ENCODE assay signal across 8 cellular contexts in genomic region chr16:70746708-70747424, GRCh38. TPM values are rescaled to one million over a fixed set of nuclear protein-coding genes. Genes with fewer than 3 reads are reported as not detected.
DNase-seq lines count a peak whose midpoint lies in the region; ATAC-seq, FAIRE-seq and TF ChIP-seq lines count a peak whose summit lies in the region.

No MANE protein-coding gene starts in this region.

- peak; percentile 96 for FAIRE-seq in islet of Langerhans (lab: Jason Lieb, UNC)

- H3K27ac ChIP-seq in adrenal gland, result peak overlapping the region; percentile 60 to 94 (median 81)

- H3K4me3 ChIP-seq in adrenal gland, result no peak overlapping the region

- DNase-seq in EL, result peak; percentile 92
- peak; percentile 75 for DNase-seq in MV-4-11 (lab: John Stamatoyannopoulos, UW)
- peak; percentile 62 to 89 (median 86) for DNase-seq in adrenal gland
- peak; percentile 91 for DNase-seq in stromal cell of bone marrow (ENCODE audit: low read depth)

- peaks cover 38 to 59% of the 10 kb centered on the region in 2 donors for H3K4me1 ChIP-seq in adrenal gland (replicated peaks in 1 of 2)

- intact Hi-C loops in adrenal gland (cut with DNase I), result no loop called here

- no peak for TF ChIP-seq CTCF in adrenal gland (IDR thresholded peaks at IDR 0.05)

- no peak for TF ChIP-seq POLR2A in adrenal gland (IDR thresholded peaks at IDR 0.05)

- 57 to 67% (median 59%) methylated on average over 11 to 15 of the region's 15 CpGs for WGBS in adrenal gland, 4 donors

- H3K9me3 ChIP-seq in adrenal gland (replicated peaks in 1 of 3), result no peaks in the 10 kb centered on the region

- no peaks in the 10 kb centered on the region for H3K36me3 ChIP-seq in adrenal gland (replicated peaks in 1 of 2)

- no peaks in the 10 kb centered on the region for H3K27me3 ChIP-seq in adrenal gland

- ATAC-seq in HG03469 (IDR thresholded peaks at IDR 0.05; ENCODE audit: unreplicated experiment) (no peak), GM21786 (IDR thresholded peaks at IDR 0.05; ENCODE audit: unreplicated experiment) (no peak), HG02938 (IDR thresholded peaks at IDR 0.05; ENCODE audit: unreplicated experiment) (no peak)

RNA-seq across cellular contexts. Expression of gene VAC14, which starts 54.1 kb away (rescaled TPM):
- 10 to 100 TPM; 31.0 to 74.8 (median 50.1) TPM for total RNA-seq in adrenal gland
- 10 to 100 TPM; 24.6 to 74.3 (median 66.2) TPM for polyA plus RNA-seq in adrenal gland
